1 cellular context compared by ENCODE assay signal in the genomic region with DNA sequence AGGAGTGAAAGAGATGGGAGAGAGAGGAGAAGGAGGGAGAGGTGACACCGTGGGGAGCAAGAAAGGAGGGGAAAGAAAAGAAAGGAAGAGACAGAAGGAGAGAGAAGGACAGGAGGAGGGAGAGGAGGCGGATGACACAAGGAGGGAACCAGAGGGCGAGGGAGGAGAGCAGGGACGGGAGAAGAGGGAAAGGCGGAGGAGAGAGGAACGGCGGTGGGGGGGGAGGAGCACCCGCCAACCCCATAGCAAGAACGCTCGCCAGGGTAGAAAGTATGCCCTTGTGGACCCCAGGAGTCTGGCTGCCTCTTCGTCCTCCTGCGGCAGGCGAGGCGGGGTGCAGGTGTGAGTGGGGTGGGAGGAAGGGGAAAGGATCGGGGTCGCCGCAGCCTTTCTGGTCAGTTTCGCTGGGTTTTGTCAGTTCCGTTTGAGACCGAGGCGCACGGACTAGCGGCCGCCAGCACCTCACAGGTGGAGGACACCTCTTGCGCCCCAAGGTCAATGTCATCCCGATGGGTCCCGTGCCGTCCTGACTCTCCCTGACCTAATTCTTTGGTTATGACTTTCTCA.
TF ChIP-seq lines count a peak whose summit lies in the region.

No MANE protein-coding gene starts in this region.

TF ChIP-seq in HEK293, 187 proteins besides CTCF, POLR2A, EP300 and RAD21 (continued from another document and continues in another):
- TF ChIP-seq SETDB1 (IDR thresholded peaks at IDR 0.05; ENCODE audit: insufficient read length, low read length) (no peak), ZNF623 (tag by site-specific recombination; IDR thresholded peaks at IDR 0.05) (no peak), ZNF837 (tag by site-specific recombination; IDR thresholded peaks at IDR 0.05) (no peak), ZXDB (tag by site-specific recombination; IDR thresholded peaks at IDR 0.05) (no peak), ZNF398 (tag by site-specific recombination; IDR thresholded peaks at IDR 0.05) (peak; percentile 80), SP7 (tag by site-specific recombination; IDR thresholded peaks at IDR 0.05) (no peak), ZNF132 (tag by site-specific recombination; IDR thresholded peaks at IDR 0.05; ENCODE audit: borderline replicate concordance) (no peak), ZNF416 (tag by site-specific recombination; IDR thresholded peaks at IDR 0.05) (no peak), ZSCAN5A (tag by site-specific recombination; IDR thresholded peaks at IDR 0.05) (0 out of 2 replicates have a peak, but pooled peaks have one; percentile 19), ZNF544 (tag by site-specific recombination; IDR thresholded peaks at IDR 0.05) (no peak), ZNF561 (tag by site-specific recombination; IDR thresholded peaks at IDR 0.05; ENCODE audit: borderline replicate concordance) (no peak), ZNF302 (tag by site-specific recombination; IDR thresholded peaks at IDR 0.05; ENCODE audit: low read depth) (no peak), ZNF843 (tag by site-specific recombination; IDR thresholded peaks at IDR 0.05) (no peak), ZFP69B (tag by site-specific recombination; IDR thresholded peaks at IDR 0.05) (peak; percentile 29; the same call in 1 of the 2 replicates), ZNF585B (tag by site-specific recombination; IDR thresholded peaks at IDR 0.05) (no peak), ZNF473 (tag by site-specific recombination; IDR thresholded peaks at IDR 0.05) (no peak), ZNF221 (tag by site-specific recombination; IDR thresholded peaks at IDR 0.05; ENCODE audit: borderline replicate concordance) (no peak), ZNF501 (tag by site-specific recombination; IDR thresholded peaks at IDR 0.05) (no peak), ZNF626 (tag by site-specific recombination; IDR thresholded peaks at IDR 0.05) (no peak), MEIS1 (CRISPR knock-in tag; IDR thresholded peaks at IDR 0.05; ENCODE audit: borderline replicate concordance) (no peak), GLI2 (tag by site-specific recombination; IDR thresholded peaks at IDR 0.05; ENCODE audit: borderline replicate concordance, low read depth) (no peak), ZNF830 (tag by site-specific recombination; IDR thresholded peaks at IDR 0.05; ENCODE audit: low read depth) (no peak), PRDM1 (tag by site-specific recombination; IDR thresholded peaks at IDR 0.05) (peak; percentile 97), ZNF18 (tag by site-specific recombination; IDR thresholded peaks at IDR 0.05) (no peak), ZNF621 (tag by site-specific recombination; IDR thresholded peaks at IDR 0.05) (no peak), ZNF529 (tag by site-specific recombination; IDR thresholded peaks at IDR 0.05; ENCODE audit: insufficient replicate concordance) (no peak), MZF1 (tag by site-specific recombination; IDR thresholded peaks at IDR 0.05; ENCODE audit: borderline replicate concordance) (no peak), ZNF354C (tag by site-specific recombination; IDR thresholded peaks at IDR 0.05; ENCODE audit: borderline replicate concordance, low read depth) (no peak), PRDM6 (tag by site-specific recombination; IDR thresholded peaks at IDR 0.05) (no peak), ZNF350 (tag by site-specific recombination; IDR thresholded peaks at IDR 0.05) (no peak), TRIM28 (IDR thresholded peaks at IDR 0.05; ENCODE audit: borderline replicate concordance, low read length) (no peak), ZNF157 (tag by site-specific recombination; IDR thresholded peaks at IDR 0.05) (no peak), GLIS1 (tag by site-specific recombination; IDR thresholded peaks at IDR 0.05) (peak; percentile 87)
- TF ChIP-seq, protein P1, sequence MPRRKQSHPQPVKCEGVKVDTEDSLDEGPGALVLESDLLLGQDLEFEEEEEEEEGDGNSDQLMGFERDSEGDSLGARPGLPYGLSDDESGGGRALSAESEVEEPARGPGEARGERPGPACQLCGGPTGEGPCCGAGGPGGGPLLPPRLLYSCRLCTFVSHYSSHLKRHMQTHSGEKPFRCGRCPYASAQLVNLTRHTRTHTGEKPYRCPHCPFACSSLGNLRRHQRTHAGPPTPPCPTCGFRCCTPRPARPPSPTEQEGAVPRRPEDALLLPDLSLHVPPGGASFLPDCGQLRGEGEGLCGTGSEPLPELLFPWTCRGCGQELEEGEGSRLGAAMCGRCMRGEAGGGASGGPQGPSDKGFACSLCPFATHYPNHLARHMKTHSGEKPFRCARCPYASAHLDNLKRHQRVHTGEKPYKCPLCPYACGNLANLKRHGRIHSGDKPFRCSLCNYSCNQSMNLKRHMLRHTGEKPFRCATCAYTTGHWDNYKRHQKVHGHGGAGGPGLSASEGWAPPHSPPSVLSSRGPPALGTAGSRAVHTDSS (tag by site-specific recombination; IDR thresholded peaks at IDR 0.05): no peak
- TF ChIP-seq, protein P2, sequence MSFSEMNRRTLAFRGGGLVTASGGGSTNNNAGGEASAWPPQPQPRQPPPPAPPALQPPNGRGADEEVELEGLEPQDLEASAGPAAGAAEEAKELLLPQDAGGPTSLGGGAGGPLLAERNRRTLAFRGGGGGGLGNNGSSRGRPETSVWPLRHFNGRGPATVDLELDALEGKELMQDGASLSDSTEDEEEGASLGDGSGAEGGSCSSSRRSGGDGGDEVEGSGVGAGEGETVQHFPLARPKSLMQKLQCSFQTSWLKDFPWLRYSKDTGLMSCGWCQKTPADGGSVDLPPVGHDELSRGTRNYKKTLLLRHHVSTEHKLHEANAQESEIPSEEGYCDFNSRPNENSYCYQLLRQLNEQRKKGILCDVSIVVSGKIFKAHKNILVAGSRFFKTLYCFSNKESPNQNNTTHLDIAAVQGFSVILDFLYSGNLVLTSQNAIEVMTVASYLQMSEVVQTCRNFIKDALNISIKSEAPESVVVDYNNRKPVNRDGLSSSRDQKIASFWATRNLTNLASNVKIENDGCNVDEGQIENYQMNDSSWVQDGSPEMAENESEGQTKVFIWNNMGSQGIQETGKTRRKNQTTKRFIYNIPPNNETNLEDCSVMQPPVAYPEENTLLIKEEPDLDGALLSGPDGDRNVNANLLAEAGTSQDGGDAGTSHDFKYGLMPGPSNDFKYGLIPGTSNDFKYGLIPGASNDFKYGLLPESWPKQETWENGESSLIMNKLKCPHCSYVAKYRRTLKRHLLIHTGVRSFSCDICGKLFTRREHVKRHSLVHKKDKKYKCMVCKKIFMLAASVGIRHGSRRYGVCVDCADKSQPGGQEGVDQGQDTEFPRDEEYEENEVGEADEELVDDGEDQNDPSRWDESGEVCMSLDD (tag by site-specific recombination; IDR thresholded peaks at IDR 0.05): peak; percentile 70; the same call in 1 of the 2 replicates
- TF ChIP-seq, protein P3, sequence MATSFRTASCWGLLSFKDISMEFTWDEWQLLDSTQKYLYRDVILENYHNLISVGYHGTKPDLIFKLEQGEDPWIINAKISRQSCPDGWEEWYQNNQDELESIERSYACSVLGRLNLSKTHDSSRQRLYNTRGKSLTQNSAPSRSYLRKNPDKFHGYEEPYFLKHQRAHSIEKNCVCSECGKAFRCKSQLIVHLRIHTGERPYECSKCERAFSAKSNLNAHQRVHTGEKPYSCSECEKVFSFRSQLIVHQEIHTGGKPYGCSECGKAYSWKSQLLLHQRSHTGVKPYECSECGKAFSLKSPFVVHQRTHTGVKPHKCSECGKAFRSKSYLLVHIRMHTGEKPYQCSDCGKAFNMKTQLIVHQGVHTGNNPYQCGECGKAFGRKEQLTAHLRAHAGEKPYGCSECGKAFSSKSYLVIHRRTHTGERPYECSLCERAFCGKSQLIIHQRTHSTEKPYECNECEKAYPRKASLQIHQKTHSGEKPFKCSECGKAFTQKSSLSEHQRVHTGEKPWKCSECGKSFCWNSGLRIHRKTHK (tag by site-specific recombination; IDR thresholded peaks at IDR 0.05): no peak
- TF ChIP-seq, protein P4, sequence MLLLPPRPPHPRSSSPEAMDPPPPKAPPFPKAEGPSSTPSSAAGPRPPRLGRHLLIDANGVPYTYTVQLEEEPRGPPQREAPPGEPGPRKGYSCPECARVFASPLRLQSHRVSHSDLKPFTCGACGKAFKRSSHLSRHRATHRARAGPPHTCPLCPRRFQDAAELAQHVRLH (tag by site-specific recombination; IDR thresholded peaks at IDR 0.05): no peak
- TF ChIP-seq, protein P5, sequence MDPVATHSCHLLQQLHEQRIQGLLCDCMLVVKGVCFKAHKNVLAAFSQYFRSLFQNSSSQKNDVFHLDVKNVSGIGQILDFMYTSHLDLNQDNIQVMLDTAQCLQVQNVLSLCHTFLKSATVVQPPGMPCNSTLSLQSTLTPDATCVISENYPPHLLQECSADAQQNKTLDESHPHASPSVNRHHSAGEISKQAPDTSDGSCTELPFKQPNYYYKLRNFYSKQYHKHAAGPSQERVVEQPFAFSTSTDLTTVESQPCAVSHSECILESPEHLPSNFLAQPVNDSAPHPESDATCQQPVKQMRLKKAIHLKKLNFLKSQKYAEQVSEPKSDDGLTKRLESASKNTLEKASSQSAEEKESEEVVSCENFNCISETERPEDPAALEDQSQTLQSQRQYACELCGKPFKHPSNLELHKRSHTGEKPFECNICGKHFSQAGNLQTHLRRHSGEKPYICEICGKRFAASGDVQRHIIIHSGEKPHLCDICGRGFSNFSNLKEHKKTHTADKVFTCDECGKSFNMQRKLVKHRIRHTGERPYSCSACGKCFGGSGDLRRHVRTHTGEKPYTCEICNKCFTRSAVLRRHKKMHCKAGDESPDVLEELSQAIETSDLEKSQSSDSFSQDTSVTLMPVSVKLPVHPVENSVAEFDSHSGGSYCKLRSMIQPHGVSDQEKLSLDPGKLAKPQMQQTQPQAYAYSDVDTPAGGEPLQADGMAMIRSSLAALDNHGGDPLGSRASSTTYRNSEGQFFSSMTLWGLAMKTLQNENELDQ (tag by site-specific recombination; IDR thresholded peaks at IDR 0.05; ENCODE audit: low read depth): no peak
- TF ChIP-seq, protein P6, sequence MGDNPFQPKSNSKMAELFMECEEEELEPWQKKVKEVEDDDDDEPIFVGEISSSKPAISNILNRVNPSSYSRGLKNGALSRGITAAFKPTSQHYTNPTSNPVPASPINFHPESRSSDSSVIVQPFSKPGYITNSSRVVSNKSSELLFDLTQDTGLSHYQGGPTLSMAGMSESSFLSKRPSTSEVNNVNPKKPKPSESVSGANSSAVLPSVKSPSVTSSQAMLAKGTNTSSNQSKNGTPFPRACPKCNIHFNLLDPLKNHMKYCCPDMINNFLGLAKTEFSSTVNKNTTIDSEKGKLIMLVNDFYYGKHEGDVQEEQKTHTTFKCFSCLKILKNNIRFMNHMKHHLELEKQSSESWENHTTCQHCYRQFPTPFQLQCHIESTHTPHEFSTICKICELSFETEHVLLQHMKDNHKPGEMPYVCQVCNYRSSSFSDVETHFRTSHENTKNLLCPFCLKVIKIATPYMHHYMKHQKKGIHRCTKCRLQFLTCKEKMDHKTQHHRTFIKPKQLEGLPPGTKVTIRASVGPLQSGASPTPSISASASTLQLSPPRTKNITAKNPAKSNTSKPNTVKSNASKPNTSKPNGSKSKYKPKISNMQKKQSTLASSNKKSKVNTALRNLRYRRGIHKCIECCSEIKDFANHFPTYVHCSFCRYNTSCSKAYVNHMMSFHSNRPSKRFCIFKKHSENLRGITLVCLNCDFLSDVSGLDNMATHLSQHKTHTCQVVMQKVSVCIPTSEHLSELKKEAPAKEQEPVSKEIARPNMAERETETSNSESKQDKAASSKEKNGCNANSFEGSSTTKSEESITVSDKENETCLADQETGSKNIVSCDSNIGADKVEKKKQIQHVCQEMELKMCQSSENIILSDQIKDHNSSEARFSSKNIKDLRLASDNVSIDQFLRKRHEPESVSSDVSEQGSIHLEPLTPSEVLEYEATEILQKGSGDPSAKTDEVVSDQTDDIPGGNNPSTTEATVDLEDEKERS (tag by site-specific recombination; IDR thresholded peaks at IDR 0.05): no peak
